Comparison of ENCODE assay signal across 8 cellular contexts in genomic region chr3:51637941-51638471, GRCh38. TPM values are rescaled to one million over a fixed set of nuclear protein-coding genes. Genes with fewer than 3 reads are reported as not detected.
A peak's percentile ranks its signal among the peaks of the same experiment; 100 is the strongest.
DNase-seq lines count a peak whose midpoint lies in the region; ATAC-seq, FAIRE-seq and TF ChIP-seq lines count a peak whose summit lies in the region.

No MANE protein-coding gene starts in this region.

- H3K79me2 ChIP-seq in keratinocyte (ENCODE audit: control insufficient read depth, insufficient read depth, low read length): no peaks in the 10 kb centered on the region

- no peak overlapping the region for H3K9ac ChIP-seq in keratinocyte (ENCODE audit: control insufficient read depth, extremely low read depth, insufficient read depth, low read length)

- no peak overlapping the region for H3K27ac Mint-ChIP-seq in stimulated activated naive CD8-positive, alpha-beta T cell treated with anti-CD3 and anti-CD28 coated beads, Interleukin-15, amount 100 ng/mL, for 72 hours

- H3K4me2 ChIP-seq in keratinocyte (ENCODE audit: control insufficient read depth, extremely low read depth, insufficient read depth, low read depth, low read length): no peak overlapping the region

- H3K9me3 ChIP-seq in heart left ventricle (no peaks in the 10 kb centered on the region), keratinocyte (ENCODE audit: control insufficient read depth, low read depth, low read length) (no peaks in the 10 kb centered on the region)

- no peaks in the 10 kb centered on the region for H3K4me1 Mint-ChIP-seq in stimulated activated naive CD8-positive, alpha-beta T cell treated with anti-CD3 and anti-CD28 coated beads, Interleukin-15, amount 100 ng/mL, for 72 hours

- H3K27ac ChIP-seq in heart left ventricle (no peak overlapping the region), keratinocyte (ENCODE audit: control insufficient read depth, insufficient read depth, low read length) (no peak overlapping the region)

- no peak overlapping the region for H3K4me3 Mint-ChIP-seq in stimulated activated naive CD8-positive, alpha-beta T cell treated with anti-CD3 and anti-CD28 coated beads, Interleukin-15, amount 100 ng/mL, for 72 hours

- intact Hi-C loops in heart left ventricle (cut with DNase I) (loop anchor here in 1 of 10 donors (10.0 kb wide), 1 partner anchor 103 kb away; the partner anchor contains the start of gene RAD54L2), Right ventricle myocardium superior (cut with DNase I) (no loop called here)

- H3K27me3 ChIP-seq in heart left ventricle (no peaks in the 10 kb centered on the region), keratinocyte (ENCODE audit: control insufficient read depth, extremely low read depth, insufficient read depth, low read length) (no peaks in the 10 kb centered on the region)

- dilution Hi-C loops in keratinocyte (cut with MboI; ENCODE audit: extremely low pct_ligation_motif_present, low sequenced_read_pairs): no loop called here

- TF ChIP-seq POLR2A in heart left ventricle (IDR thresholded peaks at IDR 0.05): no peak

- H4K20me1 ChIP-seq in keratinocyte (ENCODE audit: control insufficient read depth, extremely low read depth, insufficient read depth, low read length): no peaks in the 10 kb centered on the region

- H3K4me3 ChIP-seq in heart left ventricle (no peak overlapping the region), keratinocyte (ENCODE audit: control insufficient read depth in 2 of 3, extremely low read depth in 1 of 3, insufficient read depth in 2 of 3, low read depth in 1 of 3, low read length in 3 of 3) (no peak overlapping the region)

- peak; percentile 86 for FAIRE-seq in keratinocyte (lab: Jason Lieb, UNC)

- DNase-seq in heart left ventricle (no peak), Right ventricle myocardium superior (no peak), NCI-H82 treated with DMSO at 0.1 percent for 48 hours (lab: John Stamatoyannopoulos, UW; ENCODE audit: unreplicated experiment) (peak; percentile 3), amniotic epithelial cell (ENCODE audit: low read depth) (peak; percentile 76), keratinocyte (ENCODE audit: low read depth, low spot score) (peak; percentile 44)
- peak in 1 of 2 donors; percentile 21 for DNase-seq in stimulated activated naive CD8-positive, alpha-beta T cell treated with anti-CD3 and anti-CD28 coated beads, Interleukin-15, amount 100 ng/mL, for 72 hours

- TF ChIP-seq CTCF in heart left ventricle (IDR thresholded peaks at IDR 0.05): peak in 11 of 12 donors; percentile 13 to 53 (median 37)
- peak; percentile 91 to 99 (median 96) for TF ChIP-seq CTCF in keratinocyte (optimal IDR thresholded peaks at IDR 0.05 in 1 of 3, IDR thresholded peaks at IDR 0.05 in 1 of 3, conservative IDR thresholded peaks at IDR 0.05 in 1 of 3; ENCODE audit: extremely low read depth in 1 of 3, insufficient read depth in 2 of 3, low read length in 3 of 3)

- H3K9me3 Mint-ChIP-seq in stimulated activated naive CD8-positive, alpha-beta T cell treated with anti-CD3 and anti-CD28 coated beads, Interleukin-15, amount 100 ng/mL, for 72 hours: no peaks in the 10 kb centered on the region

- no peaks in the 10 kb centered on the region for H3K27me3 Mint-ChIP-seq in stimulated activated naive CD8-positive, alpha-beta T cell treated with anti-CD3 and anti-CD28 coated beads, Interleukin-15, amount 100 ng/mL, for 72 hours

- H3K9me1 ChIP-seq in keratinocyte (ENCODE audit: control insufficient read depth, extremely low read depth, insufficient read depth, low read length): no peaks in the 10 kb centered on the region

- no peaks in the 10 kb centered on the region for H3K4me1 ChIP-seq in heart left ventricle
- peaks cover 8% of the 10 kb centered on the region for H3K4me1 ChIP-seq in keratinocyte (ENCODE audit: control insufficient read depth, extremely low read depth, insufficient read depth, low read length)

- peaks cover 2 to 100% (median 98%) of the 10 kb centered on the region in 9 donors for H3K36me3 ChIP-seq in heart left ventricle
- peaks cover 36 to 40% of the 10 kb centered on the region in 2 experiments for H3K36me3 ChIP-seq in keratinocyte (ENCODE audit: control insufficient read depth in 2 of 2, extremely low read depth in 1 of 2, insufficient read depth in 2 of 2, low read length in 2 of 2)

- peak in 2 of 4 donors; percentile 46 to 49 for ATAC-seq in heart left ventricle
- no peak for ATAC-seq in Right ventricle myocardium superior (ENCODE audit: poor library complexity)
- ATAC-seq in HG03066 (IDR thresholded peaks at IDR 0.05; ENCODE audit: low read depth, unreplicated experiment): peak; percentile 79
- ATAC-seq in stimulated activated naive CD8-positive, alpha-beta T cell treated with anti-CD3 and anti-CD28 coated beads, Interleukin-15, amount 100 ng/mL, for 72 hours: peak; percentile 88
- no peak for ATAC-seq in GM21515 (IDR thresholded peaks at IDR 0.05; ENCODE audit: unreplicated experiment)

- 78 to 85% (median 80%) methylated on average over 6 of the region's 6 CpGs for WGBS in heart left ventricle, 4 donors

- no peak overlapping the region for H2AFZ ChIP-seq in keratinocyte (ENCODE audit: control insufficient read depth, low read length)

RNA-seq across cellular contexts. Expression of gene TEX264, which starts 33.0 kb away (rescaled TPM):
- total RNA-seq in heart left ventricle (10 to 100 TPM; 29.5 to 64.0 (median 36.9) TPM), Right ventricle myocardium superior (34.7 TPM)
- polyA plus RNA-seq in heart left ventricle (10 to 100 TPM; 68.1 to 69.0 TPM), keratinocyte (35.8 to 52.3 TPM (median 49.7 TPM) in 3 replicates)
- polyA plus RNA-seq in keratinocyte (2011; ENCODE audit: low read depth): 11.5 TPM
- 33.1 and 48.3 TPM in 2 replicates for polyA plus RNA-seq in keratinocyte (2011; cell fraction: cytosol; rRNA removed)
- polyA plus RNA-seq in keratinocyte (2011; cell fraction: nucleus; rRNA removed): 52.0 and 59.8 TPM in 2 replicates
- polyA plus RNA-seq in keratinocyte (2012; ENCODE audit: low replicate concordance): 37.7 and 40.4 TPM in 2 replicates
- 41.1 to 71.2 TPM (median 63.0 TPM) in 3 replicates for polyA minus RNA-seq in keratinocyte
- polyA minus RNA-seq in keratinocyte (2011; cell fraction: cytosol; rRNA and poly(A)+ RNA removed): 47.2 TPM
- 26.6 and 31.4 TPM in 2 replicates for polyA minus RNA-seq in keratinocyte (2011; cell fraction: nucleus; rRNA and poly(A)+ RNA removed)

Comparison
In these comparisons a context has a peak if more than half of its experiments do, and no peak if none do; other contexts are left out.
1. ATAC-seq: peak in HG03066 (single experiment) and stimulated activated naive CD8-positive, alpha-beta T cell treated with anti-CD3 and anti-CD28 coated beads, Interleukin-15, amount 100 ng/mL, for 72 hours (single experiment); none in Right ventricle myocardium superior (single experiment) and GM21515 (single experiment).
2. DNase-seq: peak in NCI-H82 treated with DMSO at 0.1 percent for 48 hours (single experiment), amniotic epithelial cell (single experiment) and keratinocyte (single experiment); none in heart left ventricle (0 of 5) and Right ventricle myocardium superior (single experiment).